Comparison of ENCODE assay signal across 27 cellular contexts in the genomic region with DNA sequence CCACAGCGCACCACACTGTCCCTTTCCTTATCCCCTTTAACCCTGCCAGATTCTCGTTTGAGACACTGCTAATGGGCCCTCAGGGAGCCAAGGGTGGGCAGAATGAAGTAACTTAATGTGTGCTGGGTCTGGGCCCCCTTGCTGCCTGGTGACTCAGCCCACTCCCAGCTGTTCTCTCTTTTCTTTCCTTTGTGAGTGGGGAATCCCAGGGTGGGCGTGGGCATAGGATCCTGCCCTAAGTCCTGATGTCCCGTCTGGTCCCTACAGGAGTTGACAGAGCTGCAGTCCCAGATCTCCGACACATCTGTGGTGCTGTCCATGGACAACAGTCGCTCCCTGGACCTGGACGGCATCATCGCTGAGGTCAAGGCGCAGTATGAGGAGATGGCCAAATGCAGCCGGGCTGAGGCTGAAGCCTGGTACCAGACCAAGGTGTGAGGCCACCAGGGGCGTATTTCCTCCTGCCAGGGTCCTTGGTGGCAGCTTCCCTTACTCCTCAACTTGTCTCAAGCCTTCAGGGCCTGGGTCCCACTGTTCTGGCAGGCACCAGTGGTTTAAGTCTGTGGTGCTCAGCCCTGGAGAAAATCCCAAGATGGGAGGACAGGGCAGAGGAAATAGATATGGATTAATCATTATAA. TPM values are rescaled to one million over a fixed set of nuclear protein-coding genes. Genes with fewer than 3 reads are reported as not detected.
DNase-seq lines count a peak whose midpoint lies in the region; ATAC-seq and TF ChIP-seq lines count a peak whose summit lies in the region.
"Had no signal": no experiment of that assay in that cellular context is flagged by ENCODE, and none has a peak within 500 bp of the region (broad histone marks: within the 10 kb centered on the region; RNA-seq: fewer than 3 reads in every experiment).

No MANE protein-coding gene starts in this region.

- TF ChIP-seq EP300 in sigmoid colon (IDR thresholded peaks at IDR 0.05), result no peak
- TF ChIP-seq EP300 in transverse colon (IDR thresholded peaks at IDR 0.05; ENCODE audit: low read depth), result no peak

- intact Hi-C loops in sigmoid colon (cut with DNase I), result no loop called here
- intact Hi-C loops in transverse colon (cut with DNase I; ENCODE audit: low total_unique reads), result no loop called here

- H3K4me3 ChIP-seq in NB4 (ENCODE audit: low read depth, low read length) (no peak overlapping the region), endodermal cell (ENCODE audit: low read length) (no peak overlapping the region), sigmoid colon (no peak overlapping the region), transverse colon (no peak overlapping the region)
- H3K4me3 ChIP-seq: BLaER1 treated with 17β-estradiol and CSF1 and Interleukin-3, amounts not matched to agents 10 nM and 100 nM; SJSA1; upper lobe of right lung had no signal

- in situ Hi-C loops in transverse colon (cut with MboI; ENCODE audit: low pct_ligation_motif_present in 1 of 4, low pct_unique_long_range_greater_than_20kb in 1 of 4, low sequenced_read_pairs in 3 of 4), result no loop called here

- ATAC-seq in foreskin keratinocyte, result no peak
- ATAC-seq: activated CD8-positive, alpha-beta T cell treated with anti-CD3 and anti-CD28 coated beads for 36 hours; activated naive CD4-positive, alpha-beta T cell treated with anti-CD3 and anti-CD28 coated beads, Interleukin-2, amount 50 U/mL, for 72 hours; activated T-cell treated with anti-CD3 and anti-CD28 coated beads, Interleukin-2, amount 50 U/mL, for 4 hours; naive thymus-derived CD8-positive, alpha-beta T cell; upper lobe of right lung had no signal

- no peaks in the 10 kb centered on the region for H3K9me3 ChIP-seq in endodermal cell (ENCODE audit: control insufficient read depth, low read length)
- H3K9me3 ChIP-seq in sigmoid colon, result no peaks in the 10 kb centered on the region
- no peaks in the 10 kb centered on the region for H3K9me3 ChIP-seq in transverse colon
- H3K9me3 ChIP-seq: BLaER1 treated with 17β-estradiol and CSF1 and Interleukin-3, amounts not matched to agents 10 nM and 100 nM; SJSA1; upper lobe of right lung had no signal

- H3K27ac ChIP-seq in endodermal cell (ENCODE audit: low read depth, low read length) (no peak overlapping the region), sigmoid colon (no peak overlapping the region), transverse colon (no peak overlapping the region), foreskin keratinocyte (no peak overlapping the region)
- H3K27ac ChIP-seq: BLaER1 treated with 17β-estradiol and CSF1 and Interleukin-3, amounts not matched to agents 10 nM and 100 nM; SJSA1; upper lobe of right lung had no signal

- H3K27ac Mint-ChIP-seq in endodermal cell, result no peak overlapping the region
- H3K27ac Mint-ChIP-seq: activated B cell treated with CpG ODN at 0.5 μM for 24 hours; activated CD8-positive, alpha-beta T cell treated with anti-CD3 and anti-CD28 coated beads for 36 hours; activated naive CD4-positive, alpha-beta T cell treated with anti-CD3 and anti-CD28 coated beads, Interleukin-2, amount 50 U/mL, for 72 hours; naive thymus-derived CD8-positive, alpha-beta T cell had no signal

- H3K36me3 Mint-ChIP-seq in endodermal cell (ENCODE audit: low read depth), result no peaks in the 10 kb centered on the region
- H3K36me3 Mint-ChIP-seq: naive thymus-derived CD8-positive, alpha-beta T cell had no signal

- peak; percentile 11 for TF ChIP-seq CTCF in NB4 (IDR thresholded peaks at IDR 0.05; ENCODE audit: low read depth, low read length)
- peak; percentile 46 for TF ChIP-seq CTCF in endodermal cell (conservative IDR thresholded peaks at IDR 0.05)
- no peak for TF ChIP-seq CTCF in sigmoid colon (IDR thresholded peaks at IDR 0.05)
- no peak for TF ChIP-seq CTCF in transverse colon (IDR thresholded peaks at IDR 0.05)
- TF ChIP-seq CTCF in foreskin keratinocyte (conservative IDR thresholded peaks at IDR 0.05), result no peak

- no peaks in the 10 kb centered on the region for H3K9me3 Mint-ChIP-seq in endodermal cell
- H3K9me3 Mint-ChIP-seq: activated B cell treated with CpG ODN at 0.5 μM for 24 hours; activated CD8-positive, alpha-beta T cell treated with anti-CD3 and anti-CD28 coated beads for 36 hours; activated naive CD4-positive, alpha-beta T cell treated with anti-CD3 and anti-CD28 coated beads, Interleukin-2, amount 50 U/mL, for 72 hours; activated T-cell treated with anti-CD3 and anti-CD28 coated beads, Interleukin-2, amount 50 U/mL, for 4 hours; naive thymus-derived CD8-positive, alpha-beta T cell had no signal

- DNase-seq in DMS53 (lab: John Stamatoyannopoulos, UW) (peak; percentile 62), DMS53 treated with DMSO at 0.1 percent for 48 hours (lab: John Stamatoyannopoulos, UW; ENCODE audit: unreplicated experiment) (no peak), NB4 (ENCODE audit: low read depth) (peak; percentile 58), endodermal cell (no peak), sigmoid colon (peak; percentile 54), transverse colon (no peak), foreskin keratinocyte (no peak), midbrain (lab: John Stamatoyannopoulos, UW) (no peak)
- DNase-seq: activated B cell treated with CpG ODN at 0.5 μM for 24 hours; activated CD8-positive, alpha-beta T cell treated with anti-CD3 and anti-CD28 coated beads for 36 hours; activated T-cell treated with anti-CD3 and anti-CD28 coated beads, Interleukin-2, amount 50 U/mL, for 4 hours; DMS153; KBM-7; naive thymus-derived CD8-positive, alpha-beta T cell; NCI-H1092; NCI-H2081 treated with DMSO at 0.1 percent for 48 hours; NCI-H526; small intestine; stimulated activated CD4-positive, alpha-beta T cell treated with anti-CD3 and anti-CD28 coated beads, Interleukin-4, amount 100 ng/mL, for 24 hours; T-helper 2 cell; upper lobe of right lung had no signal

- H3K27me3 ChIP-seq in endodermal cell (ENCODE audit: control insufficient read depth, insufficient read depth, low read length, poor library complexity, severe bottlenecking) (no peaks in the 10 kb centered on the region), sigmoid colon (no peaks in the 10 kb centered on the region), transverse colon (no peaks in the 10 kb centered on the region), foreskin keratinocyte (no peaks in the 10 kb centered on the region)
- H3K27me3 ChIP-seq: BLaER1 treated with 17β-estradiol and CSF1 and Interleukin-3, amounts not matched to agents 10 nM and 100 nM; SJSA1; upper lobe of right lung had no signal

- WGBS in endodermal cell (ENCODE audit: insufficient coverage in 1 of 2, insufficient read length in 1 of 2), 2 experiments, result 87 to 95% methylated on average over 7 to 11 of the region's 11 CpGs
- WGBS in sigmoid colon, 2 donors, result 90 to 92% methylated on average over 11 of the region's 11 CpGs
- 76% methylated on average over 3 of the region's 11 CpGs; no CpG with 5 or more reads in 1 of the 2 donors for WGBS in transverse colon (ENCODE audit: low coverage in 1 of 2), 2 donors

- no peak for TF ChIP-seq POLR2A in NB4 (IDR thresholded peaks at IDR 0.05; ENCODE audit: extremely low read depth, insufficient read length)
- TF ChIP-seq POLR2A in sigmoid colon (IDR thresholded peaks at IDR 0.05), result no peak
- TF ChIP-seq POLR2A in transverse colon (IDR thresholded peaks at IDR 0.05), result no peak

- no peaks in the 10 kb centered on the region for H3K4me1 Mint-ChIP-seq in endodermal cell

- no peak overlapping the region for H3K4me3 Mint-ChIP-seq in endodermal cell
- H3K4me3 Mint-ChIP-seq: activated B cell treated with CpG ODN at 0.5 μM for 24 hours; activated CD8-positive, alpha-beta T cell treated with anti-CD3 and anti-CD28 coated beads for 36 hours; activated T-cell treated with anti-CD3 and anti-CD28 coated beads, Interleukin-2, amount 50 U/mL, for 4 hours; naive thymus-derived CD8-positive, alpha-beta T cell had no signal

- no peaks in the 10 kb centered on the region for H3K36me3 ChIP-seq in endodermal cell (ENCODE audit: control insufficient read depth, insufficient read depth, low read length)
- H3K36me3 ChIP-seq in sigmoid colon, result no peaks in the 10 kb centered on the region
- H3K36me3 ChIP-seq in transverse colon, result no peaks in the 10 kb centered on the region
- H3K36me3 ChIP-seq: BLaER1 treated with 17β-estradiol and CSF1 and Interleukin-3, amounts not matched to agents 10 nM and 100 nM; SJSA1; upper lobe of right lung had no signal

- no peaks in the 10 kb centered on the region for H3K4me1 ChIP-seq in endodermal cell (ENCODE audit: control insufficient read depth, insufficient read depth, low read length)
- H3K4me1 ChIP-seq in sigmoid colon, result peaks cover 0 to 31% (median 25%) of the 10 kb centered on the region in 4 donors
- peaks cover 11 to 20% (median 16%) of the 10 kb centered on the region in 4 donors for H3K4me1 ChIP-seq in transverse colon
- H3K4me1 ChIP-seq in foreskin keratinocyte, result peaks cover 17% of the 10 kb centered on the region

- no peak overlapping the region for H3K9ac ChIP-seq in endodermal cell (ENCODE audit: extremely low read depth, low read length, poor library complexity, severe bottlenecking)
- H3K9ac ChIP-seq: BLaER1 treated with 17β-estradiol and CSF1 and Interleukin-3, amounts not matched to agents 10 nM and 100 nM had no signal

- H3K27me3 Mint-ChIP-seq in endodermal cell (ENCODE audit: insufficient read depth), result peaks cover 16% of the 10 kb centered on the region

RNA-seq across cellular contexts. Expression of a gene that starts 8.3 kb away (rescaled TPM):
- 1 to 10 TPM in 1 of 2 donors, not detected in 1; 1.5 TPM for total RNA-seq in endodermal cell
- 1.6 TPM for polyA plus RNA-seq in endodermal cell (2013, experiment 1 of 2)
- polyA plus RNA-seq in endodermal cell (2013, experiment 2 of 2), result 0.37 TPM
- total RNA-seq in sigmoid colon, result 1 to 10 TPM in 1 of 4 donors, under 1 TPM in 1, not detected in 2; 0.27 to 3.2 TPM
- polyA plus RNA-seq in sigmoid colon, result 10 to 100 TPM in 1 of 3 donors, 1 to 10 TPM in 2; 1.2 to 12.0 (median 2.4) TPM
- 1 to 10 TPM in 1 of 4 donors, under 1 TPM in 2, not detected in 1; 0.75 to 1.6 (median 0.95) TPM for total RNA-seq in transverse colon
- 512 and 2,317 TPM in 2 replicates for total RNA-seq in foreskin keratinocyte
- 509 and 2,315 TPM in 2 replicates for polyA plus RNA-seq in foreskin keratinocyte
- total RNA-seq: naive thymus-derived CD8-positive, alpha-beta T cell; OCI-LY7 had no signal
- polyA plus RNA-seq: naive thymus-derived CD8-positive, alpha-beta T cell had no signal

RNA-seq across cellular contexts. Expression of a gene that starts 33.1 kb away (rescaled TPM):
- total RNA-seq in endodermal cell (not detected), sigmoid colon (not detected), transverse colon (1 to 10 TPM in 1 of 4 donors, not detected in 3; 3.6 TPM), foreskin keratinocyte (0.04 TPM in 1 of 2 replicates, not detected in the other)
- polyA plus RNA-seq in endodermal cell (2013, experiment 1 of 2), result not detected
- not detected for polyA plus RNA-seq in endodermal cell (2013, experiment 2 of 2)
- polyA plus RNA-seq in sigmoid colon (under 1 TPM in 2 of 3 donors, not detected in 1; 0.25 to 0.60 TPM), foreskin keratinocyte (0.02 TPM in 1 of 2 replicates, not detected in the other)
- total RNA-seq: activated B cell treated with CpG ODN at 0.5 μM for 24 hours; activated CD8-positive, alpha-beta T cell treated with anti-CD3 and anti-CD28 coated beads for 36 hours; activated T-cell treated with anti-CD3 and anti-CD28 coated beads, Interleukin-2, amount 50 U/mL, for 4 hours; lung microvascular endothelial cell; naive thymus-derived CD8-positive, alpha-beta T cell; OCI-LY7; posterior vena cava had no signal
- polyA plus RNA-seq: naive thymus-derived CD8-positive, alpha-beta T cell had no signal

RNA-seq across cellular contexts. Expression of a gene that starts 49.5 kb away (rescaled TPM):
- under 1 TPM; 0.07 to 0.09 TPM for total RNA-seq in endodermal cell
- polyA plus RNA-seq in endodermal cell (2013, experiment 1 of 2), result 0.11 TPM
- 0.08 TPM for polyA plus RNA-seq in endodermal cell (2013, experiment 2 of 2)
- not detected for total RNA-seq in sigmoid colon
- under 1 TPM in 2 of 3 donors, not detected in 1; under 0.01 to 0.34 TPM for polyA plus RNA-seq in sigmoid colon
- under 1 TPM in 1 of 4 donors, not detected in 3; 0.14 TPM for total RNA-seq in transverse colon
- total RNA-seq in foreskin keratinocyte, result 2.5 and 5.3 TPM in 2 replicates
- 2.2 and 4.1 TPM in 2 replicates for polyA plus RNA-seq in foreskin keratinocyte
- total RNA-seq: activated B cell treated with CpG ODN at 0.5 μM for 24 hours; activated CD8-positive, alpha-beta T cell treated with anti-CD3 and anti-CD28 coated beads for 36 hours; activated naive CD4-positive, alpha-beta T cell treated with anti-CD3 and anti-CD28 coated beads, Interleukin-2, amount 50 U/mL, for 72 hours; naive thymus-derived CD8-positive, alpha-beta T cell; OCI-LY7 had no signal
- polyA plus RNA-seq: naive thymus-derived CD8-positive, alpha-beta T cell had no signal

RNA-seq across cellular contexts. Expression of a gene that starts 50.0 kb away (rescaled TPM):
- total RNA-seq in endodermal cell, result not detected
- not detected for polyA plus RNA-seq in endodermal cell (2013, experiment 1 of 2)
- polyA plus RNA-seq in endodermal cell (2013, experiment 2 of 2), result not detected
- total RNA-seq in sigmoid colon, result under 1 TPM in 1 of 4 donors, not detected in 3; 0.14 TPM
- under 1 TPM in 1 of 3 donors, not detected in 2; 0.17 TPM for polyA plus RNA-seq in sigmoid colon
- not detected for total RNA-seq in transverse colon
- total RNA-seq in foreskin keratinocyte, result not detected in 2 replicates
- 0.10 and 0.14 TPM in 2 replicates for polyA plus RNA-seq in foreskin keratinocyte
- total RNA-seq: activated B cell treated with CpG ODN at 0.5 μM for 24 hours; activated CD8-positive, alpha-beta T cell treated with anti-CD3 and anti-CD28 coated beads for 36 hours; activated naive CD4-positive, alpha-beta T cell treated with anti-CD3 and anti-CD28 coated beads, Interleukin-2, amount 50 U/mL, for 72 hours; lung microvascular endothelial cell; naive thymus-derived CD8-positive, alpha-beta T cell; OCI-LY7; posterior vena cava; upper lobe of right lung had no signal
- polyA plus RNA-seq: naive thymus-derived CD8-positive, alpha-beta T cell; small intestine had no signal

Comparison
In these comparisons a context has a peak if more than half of its experiments do, and no peak if none do; other contexts are left out.
1. DNase-seq: peak in DMS53 (single experiment), NB4 (single experiment) and sigmoid colon (single experiment); none in DMS53 treated with DMSO at 0.1 percent for 48 hours (single experiment), endodermal cell (single experiment), transverse colon (single experiment), foreskin keratinocyte (0 of 2) and midbrain (single experiment).
2. CTCF ChIP-seq: peak in NB4 (single experiment) and endodermal cell (single experiment); none in sigmoid colon (0 of 4), transverse colon (0 of 5) and foreskin keratinocyte (single experiment).
3. RNA of a gene that starts 8.3 kb away (total RNA-seq): 512 to 2,317 TPM in foreskin keratinocyte; 1.5 TPM in endodermal cell, 0.75 to 1.6 TPM in transverse colon and 0.27 to 3.2 TPM in sigmoid colon; every median in the first group is over 100 times any median in the second.